Comparison of ENCODE assay signal across 1 cellular context in genomic region chr12:121288941-121289340, GRCh38.
TF ChIP-seq lines count a peak whose summit lies in the region.

No MANE protein-coding gene starts in this region.

TF ChIP-seq in GM23338, 12 proteins besides CTCF, POLR2A, EP300 and RAD21 (continued from another document):
- TF ChIP-seq ZNF462 (CRISPR knock-in tag; IDR thresholded peaks at IDR 0.05) = no peak
